In the genomic region with DNA sequence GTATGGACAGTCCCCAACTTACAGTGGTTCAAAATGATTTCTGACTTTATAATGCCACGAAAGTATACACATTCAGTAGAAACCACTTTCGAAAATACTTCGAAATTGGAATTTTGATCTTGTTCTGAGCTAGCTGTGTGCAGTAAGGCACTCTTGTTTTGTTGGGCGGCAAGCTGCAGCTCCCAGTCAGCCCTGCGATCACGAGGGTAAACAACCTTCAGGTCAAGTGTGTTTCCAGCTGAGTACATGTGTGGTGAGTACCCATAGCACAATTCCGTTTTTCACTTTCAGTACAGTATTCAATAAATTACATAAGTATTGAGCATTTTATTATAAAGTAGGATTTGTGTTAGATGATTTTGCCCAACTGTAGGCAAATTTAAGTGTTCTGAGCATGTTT, we compare ENCODE assay signal across 28 cellular contexts.
DNase-seq lines count a peak whose midpoint lies in the region; ATAC-seq and TF ChIP-seq lines count a peak whose summit lies in the region.
"Had no signal": no experiment of that assay in that cellular context is flagged by ENCODE, and none has a peak within 500 bp of the region (broad histone marks: within the 10 kb centered on the region; RNA-seq: fewer than 3 reads in every experiment).

No MANE protein-coding gene starts in this region.

- H3K4me1 ChIP-seq in tibial artery = peaks cover 0 to 9% (median 0%) of the 10 kb centered on the region in 4 donors
- H3K4me1 ChIP-seq: body of pancreas, gastroesophageal sphincter, prostate gland, testis had no signal

- ATAC-seq in stimulated activated naive CD8-positive, alpha-beta T cell treated with anti-CD3 and anti-CD28 coated beads, Interleukin-15, Interleukin-2, amounts not matched to agents 100 U/mL and 50 U/mL, for 24 hours = no peak
- no peak for ATAC-seq in HG03280 (IDR thresholded peaks at IDR 0.05; ENCODE audit: unreplicated experiment)
- ATAC-seq: body of pancreas, gastroesophageal sphincter, left colon, PC-3, Right ventricle myocardium inferior had no signal

- peak; percentile 0 for DNase-seq in NCI-H2196 (lab: John Stamatoyannopoulos, UW; ENCODE audit: unreplicated experiment)
- no peak for DNase-seq in NCI-H2196 treated with DMSO at 0.1 percent for 48 hours (lab: John Stamatoyannopoulos, UW; ENCODE audit: unreplicated experiment)
- DNase-seq in NCI-H2029 treated with DMSO at 0.1 percent for 48 hours (lab: John Stamatoyannopoulos, UW) = peak; percentile 51
- peak; percentile 52 for DNase-seq in NCI-H748 treated with DMSO at 0.1 percent for 48 hours (lab: John Stamatoyannopoulos, UW)
- peak; percentile 50 for DNase-seq in medulla oblongata (ENCODE audit: extremely low spot score)
- DNase-seq in stimulated activated naive CD8-positive, alpha-beta T cell treated with anti-CD3 and anti-CD28 coated beads, Interleukin-15, Interleukin-2, amounts not matched to agents 100 U/mL and 50 U/mL, for 24 hours = no peak
- DNase-seq in tibial artery = no peak
- DNase-seq: 8988T; activated CD4-positive, alpha-beta T cell treated with anti-CD3 and anti-CD28 coated beads, Interleukin-2, amount 10 ng/mL, durations not matched to agents 7 days and 5 days; activated T-cell treated with anti-CD3 and anti-CD28 coated beads, Interleukin-2, amount 50 U/mL, for 48 hours; body of pancreas; cerebellar nuclear complex; dorsolateral prefrontal cortex; GM23248; hippocampal formation; KG1; left colon; mesendoderm; MG63; NCI-H1694 treated with DMSO at 0.1 percent for 48 hours; PC-3; stimulated activated naive CD4-positive, alpha-beta T cell treated with Interleukin-2 at 50 U/mL for 16 hours; testis; WERI-Rb-1 had no signal

- no peaks in the 10 kb centered on the region for H3K36me3 ChIP-seq in tibial artery
- H3K36me3 ChIP-seq: gastroesophageal sphincter, MG63, prostate gland, WERI-Rb-1 had no signal

- intact Hi-C loops in tibial artery (cut with DNase I; ENCODE audit: low total_unique reads) = no loop called here

- no peak for TF ChIP-seq CTCF in tibial artery (IDR thresholded peaks at IDR 0.05)

- H3K4me3 ChIP-seq in tibial artery = no peak overlapping the region
- H3K4me3 ChIP-seq: body of pancreas, gastroesophageal sphincter, GM23248, MG63, prostate gland, testis had no signal

- H3K27me3 ChIP-seq in tibial artery = no peaks in the 10 kb centered on the region
- H3K27me3 ChIP-seq: body of pancreas, dorsolateral prefrontal cortex, gastroesophageal sphincter, MG63, testis had no signal

- no peaks in the 10 kb centered on the region for H3K9me3 ChIP-seq in tibial artery
- H3K9me3 ChIP-seq: body of pancreas, gastroesophageal sphincter, MG63, prostate gland, testis had no signal

- no peak overlapping the region for H3K27ac ChIP-seq in tibial artery
- H3K27ac ChIP-seq: body of pancreas, gastroesophageal sphincter, GM23248, prostate gland, testis, WERI-Rb-1 had no signal

Comparison
In these comparisons a context has a peak if more than half of its experiments do, and no peak if none do; other contexts are left out.
1. DNase-seq: peak in NCI-H2196 (single experiment), NCI-H2029 treated with DMSO at 0.1 percent for 48 hours (single experiment), NCI-H748 treated with DMSO at 0.1 percent for 48 hours (single experiment) and medulla oblongata (single experiment); none in NCI-H2196 treated with DMSO at 0.1 percent for 48 hours (single experiment), stimulated activated naive CD8-positive, alpha-beta T cell treated with anti-CD3 and anti-CD28 coated beads, Interleukin-15, Interleukin-2, amounts not matched to agents 100 U/mL and 50 U/mL, for 24 hours (single experiment) and tibial artery (0 of 2).